Comparison of ENCODE assay signal across 28 cellular contexts in genomic region chr5:109990723-109991359, GRCh38.
"Had no signal": no experiment of that assay in that cellular context is flagged by ENCODE, and none has a peak within 500 bp of the region (broad histone marks: within the 10 kb centered on the region; RNA-seq: fewer than 3 reads in every experiment).

No MANE protein-coding gene starts in this region.

- ATAC-seq: effector memory CD8-positive, alpha-beta T cell; heart right ventricle; naive thymus-derived CD8-positive, alpha-beta T cell; right cardiac atrium; stimulated activated naive CD8-positive, alpha-beta T cell treated with anti-CD3 and anti-CD28 coated beads, Interleukin-15, amount 100 ng/mL, for 72 hours had no signal

- H3K9me3 ChIP-seq: esophagus squamous epithelium, heart right ventricle, mucosa of descending colon, psoas muscle, suprapubic skin, vagina had no signal

- H3K4me3 ChIP-seq: esophagus squamous epithelium, heart right ventricle, mucosa of descending colon, psoas muscle, smooth muscle cell, suprapubic skin, vagina had no signal

- DNase-seq: cortex of kidney; effector memory CD8-positive, alpha-beta T cell; erythroblast; esophagus squamous epithelium; foreskin melanocyte; glutamatergic neuron; heart right ventricle; hypothalamus; immature natural killer cell; islet precursor cell; kidney glomerular epithelial cell; mesenchymal stem cell; mucosa of descending colon; naive thymus-derived CD8-positive, alpha-beta T cell; nephron progenitor cell; nucleus accumbens; psoas muscle; right cardiac atrium; stimulated activated CD4-positive, alpha-beta T cell treated with anti-CD3 and anti-CD28 coated beads, Interleukin-12 subunit alpha, Interleukin-12 subunit beta, amount 100 ng/mL, for 4 hours; stimulated activated CD4-positive, alpha-beta T cell treated with anti-CD3 and anti-CD28 coated beads, Interleukin-1b, Interleukin-23, amount 100 ng/mL, for 48 hours; stimulated activated CD4-positive, alpha-beta T cell treated with anti-CD3 and anti-CD28 coated beads, Interleukin-4, amount 100 ng/mL, for 1 hour; stimulated activated CD8-positive, alpha-beta memory T cell treated with anti-CD3 and anti-CD28 coated beads, Interleukin-4, amount 100 ng/mL, for 48 hours; stimulated activated naive CD4-positive, alpha-beta T cell; stimulated activated naive CD8-positive, alpha-beta T cell treated with anti-CD3 and anti-CD28 coated beads, Interleukin-15, amount 100 ng/mL, for 72 hours had no signal

- H3K4me2 ChIP-seq: smooth muscle cell had no signal

- H3K36me3 ChIP-seq: esophagus squamous epithelium, heart right ventricle, suprapubic skin, vagina had no signal

- H3K27ac ChIP-seq: esophagus squamous epithelium, heart right ventricle, psoas muscle, suprapubic skin, vagina had no signal

- H3K4me1 ChIP-seq: esophagus squamous epithelium, suprapubic skin had no signal

- FAIRE-seq: endometrium had no signal

- H3K27me3 ChIP-seq: esophagus squamous epithelium, heart right ventricle, suprapubic skin, vagina had no signal
